11 cellular contexts compared by ENCODE assay signal in genomic region chr6:122289721-122290501, GRCh38.
DNase-seq lines count a peak whose midpoint lies in the region; ATAC-seq and TF ChIP-seq lines count a peak whose summit lies in the region.
"Had no signal": no experiment of that assay in that cellular context is flagged by ENCODE, and none has a peak within 500 bp of the region (broad histone marks: within the 10 kb centered on the region; RNA-seq: fewer than 3 reads in every experiment).

No MANE protein-coding gene starts in this region.

- no peak overlapping the region for H3K27ac Mint-ChIP-seq in MCF 10A (ENCODE audit: low read depth, unreplicated experiment)
- no peak overlapping the region for H3K27ac Mint-ChIP-seq in activated T-helper 1 cell treated with anti-CD3 and anti-CD28 coated beads, Interleukin-12 subunit alpha, Interleukin-12 subunit beta, Interleukin-2, Interleukin-4 antibody, amounts not matched to agents 30 ng/mL and 10 ng/mL and 1 ng/mL, durations not matched to agents 14 hours and 24 hours and 36 hours
- H3K27ac Mint-ChIP-seq: CD4-positive, alpha-beta T cell had no signal

- no peaks in the 10 kb centered on the region for H3K4me1 ChIP-seq in breast epithelium
- H3K4me1 ChIP-seq: colonic mucosa had no signal

- CTCF ChIA-PET in MCF 10A (lab: Yijun Ruan, JAX) = interaction anchor here (0.5 to 0.6 kb wide), 3 partner anchors 224 to 1236 kb away, joined by 3 to 4 read pairs (median 4); no protein-coding TSS in a partner anchor

- no peaks in the 10 kb centered on the region for H3K27me3 ChIP-seq in breast epithelium
- H3K27me3 ChIP-seq: colonic mucosa had no signal

- POLR2A ChIA-PET in MCF 10A (lab: Yijun Ruan, JAX) = no interaction called here

- H3K36me3 ChIP-seq in breast epithelium = no peaks in the 10 kb centered on the region
- H3K36me3 ChIP-seq: colonic mucosa had no signal

- ATAC-seq in GM21737 (IDR thresholded peaks at IDR 0.05; ENCODE audit: unreplicated experiment) = no peak
- ATAC-seq: stimulated activated naive CD8-positive, alpha-beta T cell treated with anti-CD3 and anti-CD28 coated beads, Interleukin-15, Interleukin-2, amounts not matched to agents 100 U/mL and 50 U/mL, for 24 hours had no signal

- H3K4me3 Mint-ChIP-seq in MCF 10A (ENCODE audit: unreplicated experiment) = no peak overlapping the region
- no peak overlapping the region for H3K4me3 Mint-ChIP-seq in activated T-helper 1 cell treated with anti-CD3 and anti-CD28 coated beads, Interleukin-12 subunit alpha, Interleukin-12 subunit beta, Interleukin-2, Interleukin-4 antibody, amounts not matched to agents 30 ng/mL and 10 ng/mL and 1 ng/mL, durations not matched to agents 14 hours and 24 hours and 36 hours
- H3K4me3 Mint-ChIP-seq: CD4-positive, alpha-beta T cell had no signal

- intact Hi-C loops in MCF 10A (cut with micrococcal nuclease) = no loop called here
- intact Hi-C loops in breast epithelium (cut with DNase I; ENCODE audit: low total_unique reads) = loop anchor here (5.0 kb wide), 1 partner anchor 263 kb away; no protein-coding TSS in a partner anchor
- intact Hi-C loops in activated T-helper 1 cell treated with anti-CD3 and anti-CD28 coated beads, Interleukin-12 subunit alpha, Interleukin-12 subunit beta, Interleukin-2, Interleukin-4 antibody, amounts not matched to agents 30 ng/mL and 10 ng/mL and 1 ng/mL, durations not matched to agents 14 hours and 24 hours and 36 hours (cut with micrococcal nuclease) = no loop called here

- H3K4me3 ChIP-seq in breast epithelium = no peak overlapping the region
- no peak overlapping the region for H3K4me3 ChIP-seq in fibroblast of pulmonary artery (replicated peaks; ENCODE audit: low read depth, low read length)
- H3K4me3 ChIP-seq: colonic mucosa had no signal

- DNase-seq in MCF 10A (ENCODE audit: unreplicated experiment) (peak; percentile 34), breast epithelium (ENCODE audit: low spot score in 2 of 2) (no peak), OCI-M1 (lab: John Stamatoyannopoulos, UW) (peak; percentile 62), fibroblast of pulmonary artery (ENCODE audit: low read depth) (peak; percentile 14), superior temporal gyrus (ENCODE audit: extremely low spot score) (peak; percentile 64)
- no peak for DNase-seq in activated T-helper 1 cell treated with anti-CD3 and anti-CD28 coated beads, Interleukin-12 subunit alpha, Interleukin-12 subunit beta, Interleukin-2, Interleukin-4 antibody, amounts not matched to agents 30 ng/mL and 10 ng/mL and 1 ng/mL, durations not matched to agents 14 hours and 24 hours and 36 hours (ENCODE audit: low spot score)
- DNase-seq in activated CD8-positive, alpha-beta memory T cell treated with anti-CD3 and anti-CD28 coated beads, Interleukin-2, amount 50 U/mL, for 48 hours = no peak
- DNase-seq: CD4-positive, alpha-beta T cell; colonic mucosa; stimulated activated naive CD8-positive, alpha-beta T cell treated with anti-CD3 and anti-CD28 coated beads, Interleukin-15, Interleukin-2, amounts not matched to agents 100 U/mL and 50 U/mL, for 24 hours had no signal

- no peak for TF ChIP-seq POLR2A in breast epithelium (IDR thresholded peaks at IDR 0.05)

- peaks cover 71% of the 10 kb centered on the region for H3K27me3 Mint-ChIP-seq in MCF 10A (ENCODE audit: insufficient read depth, unreplicated experiment)
- no peaks in the 10 kb centered on the region for H3K27me3 Mint-ChIP-seq in activated T-helper 1 cell treated with anti-CD3 and anti-CD28 coated beads, Interleukin-12 subunit alpha, Interleukin-12 subunit beta, Interleukin-2, Interleukin-4 antibody, amounts not matched to agents 30 ng/mL and 10 ng/mL and 1 ng/mL, durations not matched to agents 14 hours and 24 hours and 36 hours (ENCODE audit: insufficient read depth)
- H3K27me3 Mint-ChIP-seq: CD4-positive, alpha-beta T cell had no signal

- no peaks in the 10 kb centered on the region for H3K4me1 Mint-ChIP-seq in MCF 10A (ENCODE audit: insufficient read depth, unreplicated experiment)
- H3K4me1 Mint-ChIP-seq in activated T-helper 1 cell treated with anti-CD3 and anti-CD28 coated beads, Interleukin-12 subunit alpha, Interleukin-12 subunit beta, Interleukin-2, Interleukin-4 antibody, amounts not matched to agents 30 ng/mL and 10 ng/mL and 1 ng/mL, durations not matched to agents 14 hours and 24 hours and 36 hours (ENCODE audit: low read depth) = no peaks in the 10 kb centered on the region

- H3K27ac ChIP-seq in breast epithelium = no peak overlapping the region
- H3K27ac ChIP-seq: colonic mucosa had no signal

- no TSS peak for BruUV-seq in MCF 10A (replicated peaks; lab: Mats Ljungman, UMichigan)

- H3K9me3 Mint-ChIP-seq in MCF 10A (ENCODE audit: unreplicated experiment) = no peaks in the 10 kb centered on the region
- H3K9me3 Mint-ChIP-seq in activated T-helper 1 cell treated with anti-CD3 and anti-CD28 coated beads, Interleukin-12 subunit alpha, Interleukin-12 subunit beta, Interleukin-2, Interleukin-4 antibody, amounts not matched to agents 30 ng/mL and 10 ng/mL and 1 ng/mL, durations not matched to agents 14 hours and 24 hours and 36 hours = no peaks in the 10 kb centered on the region
- H3K9me3 Mint-ChIP-seq: CD4-positive, alpha-beta T cell had no signal

- TF ChIP-seq CTCF in MCF 10A (IDR thresholded peaks at IDR 0.05; ENCODE audit: unreplicated experiment) = peak; percentile 20
- TF ChIP-seq CTCF in breast epithelium (IDR thresholded peaks at IDR 0.05) = no peak
- peak; percentile 2 for TF ChIP-seq CTCF in fibroblast of pulmonary artery (IDR thresholded peaks at IDR 0.05; ENCODE audit: low read length, missing control alignments)

- H3K9me3 ChIP-seq in breast epithelium = no peaks in the 10 kb centered on the region
- H3K9me3 ChIP-seq: colonic mucosa had no signal

- H3K36me3 Mint-ChIP-seq in MCF 10A (ENCODE audit: insufficient read depth, unreplicated experiment) = no peaks in the 10 kb centered on the region
- H3K36me3 Mint-ChIP-seq in activated T-helper 1 cell treated with anti-CD3 and anti-CD28 coated beads, Interleukin-12 subunit alpha, Interleukin-12 subunit beta, Interleukin-2, Interleukin-4 antibody, amounts not matched to agents 30 ng/mL and 10 ng/mL and 1 ng/mL, durations not matched to agents 14 hours and 24 hours and 36 hours (ENCODE audit: low read depth) = no peaks in the 10 kb centered on the region

Comparison
In these comparisons a context has a peak if more than half of its experiments do, and no peak if none do; other contexts are left out.
1. DNase-seq: peak in MCF 10A (single experiment), OCI-M1 (single experiment), fibroblast of pulmonary artery (single experiment) and superior temporal gyrus (single experiment); none in breast epithelium (0 of 2), activated T-helper 1 cell treated with anti-CD3 and anti-CD28 coated beads, Interleukin-12 subunit alpha, Interleukin-12 subunit beta, Interleukin-2, Interleukin-4 antibody, amounts not matched to agents 30 ng/mL and 10 ng/mL and 1 ng/mL, durations not matched to agents 14 hours and 24 hours and 36 hours (single experiment) and activated CD8-positive, alpha-beta memory T cell treated with anti-CD3 and anti-CD28 coated beads, Interleukin-2, amount 50 U/mL, for 48 hours (single experiment).
2. CTCF ChIP-seq: peak in MCF 10A (single experiment) and fibroblast of pulmonary artery (single experiment); none in breast epithelium (0 of 3).